16 cellular contexts compared by ENCODE assay signal in the genomic region with DNA sequence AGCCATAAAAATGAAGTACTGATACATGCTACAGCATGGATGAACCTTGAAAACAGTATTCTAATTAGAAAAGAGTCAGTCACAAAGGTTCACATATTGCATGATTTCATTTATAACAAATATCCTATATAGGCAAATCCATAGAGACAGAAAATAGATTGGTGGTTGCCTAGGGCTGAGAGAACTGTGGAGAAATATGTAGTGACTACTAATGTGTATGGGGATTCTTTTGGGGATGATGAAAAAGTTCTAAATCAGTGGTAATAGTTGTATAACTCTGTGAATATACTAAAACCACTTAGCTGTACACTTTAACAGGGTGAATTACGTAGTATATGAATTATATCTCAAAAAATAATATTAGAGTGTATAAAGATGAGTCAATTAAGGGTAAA. TPM values are rescaled to one million over a fixed set of nuclear protein-coding genes. Genes with fewer than 3 reads are reported as not detected.
DNase-seq lines count a peak whose midpoint lies in the region; ATAC-seq and TF ChIP-seq lines count a peak whose summit lies in the region.
"Had no signal": no experiment of that assay in that cellular context is flagged by ENCODE, and none has a peak within 500 bp of the region (broad histone marks: within the 10 kb centered on the region; RNA-seq: fewer than 3 reads in every experiment).

No MANE protein-coding gene starts in this region.

- intact Hi-C loops in heart left ventricle (cut with DNase I): no loop called here
- intact Hi-C loops in Right ventricle myocardium inferior (cut with DNase I): no loop called here

- 81 to 90% (median 88%) methylated on average over 1 of the region's 1 CpG for WGBS in heart left ventricle, 4 donors

- no peak for TF ChIP-seq CTCF in heart left ventricle (IDR thresholded peaks at IDR 0.05)

- no peak for TF ChIP-seq POLR2A in heart left ventricle (IDR thresholded peaks at IDR 0.05)

- H3K36me3 ChIP-seq in heart left ventricle (peaks cover 0 to 35% (median 15%) of the 10 kb centered on the region in 9 donors), adipocyte (ENCODE audit: control insufficient read depth, insufficient read depth, low read length, severe bottlenecking) (peaks cover 11% of the 10 kb centered on the region), skeletal muscle tissue (ENCODE audit: control insufficient read depth in 3 of 3, insufficient read depth in 3 of 3, low read length in 3 of 3) (peaks cover 2 to 6% (median 2%) of the 10 kb centered on the region in 3 donors)

- H3K9me3 ChIP-seq in heart left ventricle (no peaks in the 10 kb centered on the region), adipocyte (ENCODE audit: control insufficient read depth, low read length) (no peaks in the 10 kb centered on the region), skeletal muscle tissue (ENCODE audit: control insufficient read depth in 3 of 3, low read length in 3 of 3) (no peaks in the 10 kb centered on the region)

- H3K4me3 ChIP-seq in heart left ventricle (no peak overlapping the region), adipocyte (ENCODE audit: low read length) (no peak overlapping the region), skeletal muscle tissue (ENCODE audit: low read length in 3 of 3) (no peak overlapping the region)

- DNase-seq in heart left ventricle (no peak), Right ventricle myocardium inferior (ENCODE audit: missing footprints) (no peak), adipocyte (ENCODE audit: low read depth) (peak; percentile 22), fibroblast of gingiva (ENCODE audit: low read depth) (peak; percentile 10), NCI-H2227 treated with DMSO at 0.1 percent for 48 hours (lab: John Stamatoyannopoulos, UW) (no peak)
- DNase-seq: DMS 273 treated with DMSO at 0.1 percent for 48 hours, GDM1, NCI-H1092, NCI-H146, NCI-H2081, NCI-H524 treated with DMSO at 0.1 percent for 48 hours had no signal

- H3K27me3 ChIP-seq in heart left ventricle (no peaks in the 10 kb centered on the region), adipocyte (replicated peaks; ENCODE audit: control insufficient read depth, insufficient read depth, low read length) (no peaks in the 10 kb centered on the region), skeletal muscle tissue (ENCODE audit: control insufficient read depth in 3 of 3, insufficient read depth in 3 of 3, low read length in 3 of 3) (no peaks in the 10 kb centered on the region)

- H3K4me1 ChIP-seq in heart left ventricle: peaks cover 0 to 38% (median 18%) of the 10 kb centered on the region in 12 donors
- peaks cover 30% of the 10 kb centered on the region for H3K4me1 ChIP-seq in adipocyte (ENCODE audit: control insufficient read depth, insufficient read depth, low read length)
- peaks cover 7 to 11% (median 9%) of the 10 kb centered on the region in 3 donors for H3K4me1 ChIP-seq in skeletal muscle tissue (ENCODE audit: control insufficient read depth in 3 of 3, insufficient read depth in 3 of 3, low read length in 3 of 3)

- H3K9ac ChIP-seq in adipocyte (ENCODE audit: low read length): peak overlapping the region; percentile 17
- H3K9ac ChIP-seq in skeletal muscle tissue (ENCODE audit: low read depth in 1 of 3, low read length in 3 of 3): no peak overlapping the region

- H3K27ac ChIP-seq in heart left ventricle (peak overlapping the region; percentile 11 to 84 (median 66)), skeletal muscle tissue (ENCODE audit: low read depth, low read length) (peak overlapping the region; percentile 54)

- ATAC-seq in heart left ventricle (no peak), Right ventricle myocardium inferior (no peak), GM19452 (IDR thresholded peaks at IDR 0.05; ENCODE audit: unreplicated experiment) (no peak), GM18498 (IDR thresholded peaks at IDR 0.05; ENCODE audit: unreplicated experiment) (no peak)

RNA-seq across cellular contexts. Expression of gene RNF115, which starts 45.8 kb away (rescaled TPM):
- total RNA-seq in heart left ventricle (10 to 100 TPM; 41.4 to 76.5 (median 52.0) TPM), Right ventricle myocardium inferior (47.9 TPM), skeletal muscle tissue (13.6 TPM)
- 10 to 100 TPM; 20.5 to 29.4 TPM for polyA plus RNA-seq in heart left ventricle

RNA-seq across cellular contexts. Expression of gene POLR3C, which starts 45.9 kb away (rescaled TPM):
- total RNA-seq in heart left ventricle (10 to 100 TPM; 12.5 to 22.4 (median 15.1) TPM), Right ventricle myocardium inferior (11.4 TPM), skeletal muscle tissue (22.4 TPM)
- polyA plus RNA-seq in heart left ventricle: 10 to 100 TPM in 1 of 2 donors, 1 to 10 TPM in 1; 5.9 to 14.8 TPM

RNA-seq across cellular contexts. Expression of gene CD160, which starts 58.8 kb away (rescaled TPM):
- under 1 TPM in 2 of 9 donors, not detected in 7; 0.64 to 0.79 TPM for total RNA-seq in heart left ventricle
- not detected for polyA plus RNA-seq in heart left ventricle
- not detected for total RNA-seq in Right ventricle myocardium inferior
- total RNA-seq in skeletal muscle tissue: under 0.01 TPM
- total RNA-seq: H1, MCF 10A had no signal
- polyA plus RNA-seq: H1 had no signal

Comparison
In these comparisons a context has a peak if more than half of its experiments do, and no peak if none do; other contexts are left out.
1. DNase-seq: peak in adipocyte (single experiment) and fibroblast of gingiva (single experiment); none in heart left ventricle (0 of 5), Right ventricle myocardium inferior (single experiment) and NCI-H2227 treated with DMSO at 0.1 percent for 48 hours (single experiment).